9 cellular contexts compared by ENCODE assay signal in the genomic region with DNA sequence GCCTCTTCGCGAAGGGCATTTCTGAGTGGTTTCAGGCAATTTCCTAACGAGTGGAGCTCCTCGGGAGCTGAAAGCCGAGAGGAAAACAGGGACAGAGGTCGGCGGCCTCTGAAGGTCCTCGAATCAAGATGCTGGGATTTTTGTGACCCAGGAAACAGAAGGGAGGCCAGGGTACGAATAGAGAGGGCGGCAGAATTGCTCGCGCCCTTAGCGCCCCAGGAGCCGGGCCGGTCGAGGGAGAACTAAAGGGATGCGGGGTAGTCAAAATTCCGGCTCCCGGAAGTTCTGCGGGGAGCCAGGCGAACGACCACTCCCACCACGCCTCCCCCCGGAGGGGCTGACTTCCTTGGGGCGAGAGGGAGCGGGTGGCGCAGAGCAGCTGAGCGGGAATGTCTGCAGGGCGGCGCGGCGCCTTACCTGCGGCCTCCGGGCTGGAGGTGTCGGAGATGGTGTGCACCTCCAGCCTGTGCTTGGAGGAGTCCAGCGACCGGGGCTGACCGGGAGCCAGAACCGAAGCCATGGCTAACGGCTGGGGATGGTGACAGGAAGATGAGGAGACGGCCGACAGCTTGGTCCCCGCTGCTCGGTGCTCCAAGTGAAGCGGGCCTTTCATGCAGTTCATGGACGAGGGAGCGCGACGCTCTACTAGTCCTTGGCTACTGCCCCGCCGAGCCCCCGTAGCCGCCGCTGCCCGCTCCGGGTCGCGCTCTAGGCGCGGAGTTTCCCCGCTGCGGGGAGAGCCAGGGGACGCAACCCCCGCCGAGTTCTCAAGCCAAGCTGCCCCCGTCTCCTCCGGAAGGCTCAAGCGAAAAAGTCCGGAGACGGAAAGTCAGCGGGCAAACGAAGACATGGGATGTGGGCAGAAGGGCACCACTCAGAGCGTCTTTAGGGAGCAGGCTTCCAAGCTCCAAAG. TPM values are rescaled to one million over a fixed set of nuclear protein-coding genes. Genes with fewer than 3 reads are reported as not detected.
A peak's percentile ranks its signal among the peaks of the same experiment; 100 is the strongest.
DNase-seq lines count a peak whose midpoint lies in the region; ATAC-seq and TF ChIP-seq lines count a peak whose summit lies in the region.
"Had no signal": no experiment of that assay in that cellular context is flagged by ENCODE, and none has a peak within 500 bp of the region (broad histone marks: within the 10 kb centered on the region; RNA-seq: fewer than 3 reads in every experiment).

No MANE protein-coding gene starts in this region.

- H3K27ac Mint-ChIP-seq in activated CD8-positive, alpha-beta memory T cell treated with anti-CD3 and anti-CD28 coated beads, Interleukin-2, amount 10 ng/mL, durations not matched to agents 7 days and 5 days = no peak overlapping the region
- H3K27ac Mint-ChIP-seq in activated naive CD8-positive, alpha-beta T cell treated with anti-CD3 and anti-CD28 coated beads, Interleukin-2, amount 10 ng/mL, durations not matched to agents 7 days and 5 days = peak overlapping the region; percentile 51
- H3K27ac Mint-ChIP-seq in immature natural killer cell = no peak overlapping the region

- peaks cover 98% of the 10 kb centered on the region for H3K27me3 Mint-ChIP-seq in activated CD8-positive, alpha-beta memory T cell treated with anti-CD3 and anti-CD28 coated beads, Interleukin-2, amount 10 ng/mL, durations not matched to agents 7 days and 5 days
- peaks cover 99% of the 10 kb centered on the region for H3K27me3 Mint-ChIP-seq in activated naive CD8-positive, alpha-beta T cell treated with anti-CD3 and anti-CD28 coated beads, Interleukin-2, amount 10 ng/mL, durations not matched to agents 7 days and 5 days
- peaks cover 42 to 68% (median 62%) of the 10 kb centered on the region in 3 donors for H3K27me3 Mint-ChIP-seq in immature natural killer cell (ENCODE audit: low read depth in 3 of 3)

- H3K27me3 ChIP-seq in thoracic aorta (replicated peaks; ENCODE audit: insufficient read depth) = peaks cover 35% of the 10 kb centered on the region

- H3K36me3 ChIP-seq in thoracic aorta = no peaks in the 10 kb centered on the region

- no peak for TF ChIP-seq CTCF in thoracic aorta (IDR thresholded peaks at IDR 0.05)

- DNase-seq in activated CD8-positive, alpha-beta memory T cell treated with anti-CD3 and anti-CD28 coated beads, Interleukin-2, amount 10 ng/mL, durations not matched to agents 7 days and 5 days = no peak
- no peak for DNase-seq in activated CD8-positive, alpha-beta memory T cell treated with anti-CD3 and anti-CD28 coated beads for 24 hours
- peak; percentile 42 for DNase-seq in activated naive CD8-positive, alpha-beta T cell treated with anti-CD3 and anti-CD28 coated beads, Interleukin-2, amount 10 ng/mL, durations not matched to agents 7 days and 5 days
- DNase-seq in immature natural killer cell (no peak), thoracic aorta (ENCODE audit: low spot score) (no peak), NCI-H1436 (lab: John Stamatoyannopoulos, UW) (no peak), NCI-H2171 (lab: John Stamatoyannopoulos, UW) (no peak)

- H3K27ac ChIP-seq in thoracic aorta = no peak overlapping the region

- CTCF ChIA-PET in activated CD8-positive, alpha-beta memory T cell treated with anti-CD3 and anti-CD28 coated beads, Interleukin-2, amount 10 ng/mL, durations not matched to agents 7 days and 5 days (lab: Charles Lee) = no interaction called here

- POLR2A ChIA-PET in activated naive CD8-positive, alpha-beta T cell treated with anti-CD3 and anti-CD28 coated beads, Interleukin-2, amount 10 ng/mL, durations not matched to agents 7 days and 5 days (lab: Charles Lee) = no interaction called here

- H3K9me3 ChIP-seq in thoracic aorta = no peaks in the 10 kb centered on the region

- H3K4me1 Mint-ChIP-seq in activated CD8-positive, alpha-beta memory T cell treated with anti-CD3 and anti-CD28 coated beads, Interleukin-2, amount 10 ng/mL, durations not matched to agents 7 days and 5 days = no peaks in the 10 kb centered on the region
- H3K4me1 Mint-ChIP-seq in activated naive CD8-positive, alpha-beta T cell treated with anti-CD3 and anti-CD28 coated beads, Interleukin-2, amount 10 ng/mL, durations not matched to agents 7 days and 5 days = peaks cover 9% of the 10 kb centered on the region
- peaks cover 16 to 23% of the 10 kb centered on the region in 2 donors for H3K4me1 Mint-ChIP-seq in immature natural killer cell

- peak overlapping the region; percentile 38 for H3K4me3 Mint-ChIP-seq in activated CD8-positive, alpha-beta memory T cell treated with anti-CD3 and anti-CD28 coated beads, Interleukin-2, amount 10 ng/mL, durations not matched to agents 7 days and 5 days
- H3K4me3 Mint-ChIP-seq in activated naive CD8-positive, alpha-beta T cell treated with anti-CD3 and anti-CD28 coated beads, Interleukin-2, amount 10 ng/mL, durations not matched to agents 7 days and 5 days = peak overlapping the region; percentile 68
- H3K4me3 Mint-ChIP-seq in immature natural killer cell = peak overlapping the region; percentile 51 to 78 (median 71)

- no peak for ATAC-seq in activated CD8-positive, alpha-beta memory T cell treated with anti-CD3 and anti-CD28 coated beads, Interleukin-2, amount 10 ng/mL, durations not matched to agents 7 days and 5 days
- ATAC-seq in activated naive CD8-positive, alpha-beta T cell treated with anti-CD3 and anti-CD28 coated beads, Interleukin-2, amount 10 ng/mL, durations not matched to agents 7 days and 5 days (ENCODE audit: low read depth) = no peak
- ATAC-seq in thoracic aorta (ENCODE audit: insufficient number of reproducible peaks, low FRiP score, low read depth) = no peak
- ATAC-seq in GM18909 (IDR thresholded peaks at IDR 0.05; ENCODE audit: poor library complexity, unreplicated experiment) = no peak

- peaks cover 8% of the 10 kb centered on the region for H3K36me3 Mint-ChIP-seq in activated CD8-positive, alpha-beta memory T cell treated with anti-CD3 and anti-CD28 coated beads, Interleukin-2, amount 10 ng/mL, durations not matched to agents 7 days and 5 days
- H3K36me3 Mint-ChIP-seq in activated naive CD8-positive, alpha-beta T cell treated with anti-CD3 and anti-CD28 coated beads, Interleukin-2, amount 10 ng/mL, durations not matched to agents 7 days and 5 days = peaks cover 6% of the 10 kb centered on the region
- H3K36me3 Mint-ChIP-seq in immature natural killer cell = peaks cover 0 to 3% (median 0%) of the 10 kb centered on the region in 3 donors

- peaks cover 26 to 27% of the 10 kb centered on the region in 2 donors for H3K4me1 ChIP-seq in thoracic aorta (ENCODE audit: control insufficient read depth in 1 of 2, low read depth in 2 of 2)

- peak overlapping the region; percentile 68 for H3K4me3 ChIP-seq in thoracic aorta

- H3K9me3 Mint-ChIP-seq in activated CD8-positive, alpha-beta memory T cell treated with anti-CD3 and anti-CD28 coated beads, Interleukin-2, amount 10 ng/mL, durations not matched to agents 7 days and 5 days (ENCODE audit: low read depth) = no peaks in the 10 kb centered on the region
- H3K9me3 Mint-ChIP-seq in activated naive CD8-positive, alpha-beta T cell treated with anti-CD3 and anti-CD28 coated beads, Interleukin-2, amount 10 ng/mL, durations not matched to agents 7 days and 5 days = peaks cover 3% of the 10 kb centered on the region
- H3K9me3 Mint-ChIP-seq in immature natural killer cell = peaks cover 0 to 67% (median 12%) of the 10 kb centered on the region in 6 donors

RNA-seq across cellular contexts. Expression of a gene that starts 0.8 kb away (rescaled TPM):
- total RNA-seq in activated CD8-positive, alpha-beta memory T cell treated with anti-CD3 and anti-CD28 coated beads, Interleukin-2, amount 10 ng/mL, durations not matched to agents 7 days and 5 days = not detected
- total RNA-seq in activated naive CD8-positive, alpha-beta T cell treated with anti-CD3 and anti-CD28 coated beads, Interleukin-2, amount 10 ng/mL, durations not matched to agents 7 days and 5 days = not detected
- not detected for polyA plus RNA-seq in immature natural killer cell
- not detected for total RNA-seq in thoracic aorta
- total RNA-seq: glomerular endothelial cell had no signal
